8 cellular contexts compared by ENCODE assay signal in genomic region chr19:35509861-35510625, GRCh38. TPM values are rescaled to one million over a fixed set of nuclear protein-coding genes. Genes with fewer than 3 reads are reported as not detected.
DNase-seq lines count a peak whose midpoint lies in the region; ATAC-seq, FAIRE-seq and TF ChIP-seq lines count a peak whose summit lies in the region.

No MANE protein-coding gene starts in this region.

- H3K4me1 Mint-ChIP-seq in central memory CD8-positive, alpha-beta T cell: peaks cover 15% of the 10 kb centered on the region

- peak overlapping the region; percentile 48 for H3K4me3 ChIP-seq in A549

- no peak for TF ChIP-seq EP300 in A549 (IDR thresholded peaks at IDR 0.05)

- DNase-seq in A549 (ENCODE audit: low read depth in 1 of 2, low spot score in 1 of 2) (peak; percentile 73 to 99), NCI-H146 treated with DMSO at 0.1 percent for 48 hours (lab: John Stamatoyannopoulos, UW; ENCODE audit: unreplicated experiment) (peak; percentile 51), kidney glomerular epithelial cell (lab: John Stamatoyannopoulos, UW) (peak; percentile 61), cerebellar nuclear complex (lab: John Stamatoyannopoulos, UW) (no peak)
- peak; percentile 79 for DNase-seq in activated CD4-positive, CD25-positive, alpha-beta regulatory T cell treated with anti-CD3 and anti-CD28 coated beads, Interleukin-2, amount 50 U/mL, for 72 hours
- peak; percentile 45 to 70 for DNase-seq in central memory CD8-positive, alpha-beta T cell (ENCODE audit: low spot score in 2 of 2)
- DNase-seq in stimulated activated CD4-positive, alpha-beta T cell treated with anti-CD3 and anti-CD28 coated beads, Interleukin-1b, Interleukin-23, amount 100 ng/mL, for 48 hours: peak; percentile 65

- peaks cover 4% of the 10 kb centered on the region for H3K36me3 Mint-ChIP-seq in central memory CD8-positive, alpha-beta T cell (ENCODE audit: insufficient read depth)

- TF ChIP-seq POLR2A in A549 (IDR thresholded peaks at IDR 0.05; ENCODE audit: low read length): no peak; the same call in 1 of the 2 replicates

- peak; percentile 100 for TF ChIP-seq CTCF in A549 (IDR thresholded peaks at IDR 0.05)

- H3K4me1 ChIP-seq in A549: peaks cover 16% of the 10 kb centered on the region

- ATAC-seq in A549 (peak; percentile 68 to 90), GM18502 (IDR thresholded peaks at IDR 0.05; ENCODE audit: poor library complexity, unreplicated experiment) (peak; percentile 56)
- peak; percentile 62 for ATAC-seq in central memory CD8-positive, alpha-beta T cell (replicated peaks; ENCODE audit: extremely low read depth, poor library complexity, severe bottlenecking)

- CTCF ChIA-PET in A549 (lab: Yijun Ruan, JAX): interaction anchor here (0.6 to 10.2 kb wide), 87 partner anchors 8 to 467 kb away, joined by 3 to 207 read pairs (median 4); partner anchors contain the start of genes ATP4A, ETV2, FFAR1 and FFAR2

- peaks cover 43% of the 10 kb centered on the region for H3K27me3 Mint-ChIP-seq in central memory CD8-positive, alpha-beta T cell

- peak; percentile 39 for FAIRE-seq in A549 (lab: Jason Lieb, UNC)

- TF ChIP-seq RAD21 in A549 (conservative IDR thresholded peaks at IDR 0.05 in 1 of 2, IDR thresholded peaks at IDR 0.05 in 1 of 2): peak; percentile 70 to 81

- no peak overlapping the region for H3K27ac Mint-ChIP-seq in central memory CD8-positive, alpha-beta T cell (ENCODE audit: low read depth)

- H3K9me3 Mint-ChIP-seq in central memory CD8-positive, alpha-beta T cell: no peaks in the 10 kb centered on the region

- no peaks in the 10 kb centered on the region for H3K9me3 ChIP-seq in A549

- H3K4me2 ChIP-seq in A549: peak overlapping the region; percentile 86

- 3% methylated on average over 39 of the region's 39 CpGs for WGBS in A549 (ENCODE audit: missing lambda C conversion rate)

- peak overlapping the region; percentile 57 to 80 for H3K27ac ChIP-seq in A549

- POLR2A ChIA-PET in A549 (lab: Yijun Ruan, JAX): interaction anchor here (0.7 to 1.6 kb wide), 14 partner anchors 13 to 544 kb away, joined by 3 to 11 read pairs (median 4); partner anchors contain the start of genes PSENEN, THAP8 and U2AF1L4

- H3K4me3 Mint-ChIP-seq in central memory CD8-positive, alpha-beta T cell: peak overlapping the region; percentile 80

TF ChIP-seq in A549, 52 proteins besides CTCF, POLR2A, EP300 and RAD21 (continues in another document):
- TF ChIP-seq MAFK (IDR thresholded peaks at IDR 0.05; ENCODE audit: partially characterized antibody) (no peak), FOSL2 (IDR thresholded peaks at IDR 0.05) (no peak), FOSL2 (CRISPR knock-in tag; IDR thresholded peaks at IDR 0.05) (no peak), PHF8 (IDR thresholded peaks at IDR 0.05; ENCODE audit: borderline replicate concordance, low read depth) (no peak), CBX2 (IDR thresholded peaks at IDR 0.05; ENCODE audit: borderline replicate concordance, low read depth) (no peak), HOXB5 (CRISPR knock-in tag; IDR thresholded peaks at IDR 0.05) (no peak), CHD2 (IDR thresholded peaks at IDR 0.05; ENCODE audit: low read length, partially characterized antibody) (no peak), HDAC2 (IDR thresholded peaks at IDR 0.05) (no peak), RNF2 (IDR thresholded peaks at IDR 0.05; ENCODE audit: borderline replicate concordance, low read depth) (peak; percentile 29; the same call in 1 of the 2 replicates), BCL3 (IDR thresholded peaks at IDR 0.05) (0 out of 3 replicates have a peak, but pooled peaks have one; percentile 8), HOXB13 (CRISPR knock-in tag; IDR thresholded peaks at IDR 0.05; ENCODE audit: low read depth) (no peak), ZC3H11A (IDR thresholded peaks at IDR 0.05) (no peak), ZSCAN20 (CRISPR knock-in tag; IDR thresholded peaks at IDR 0.05) (no peak), NFE2L2 (conservative IDR thresholded peaks at IDR 0.05; ENCODE audit: low read length) (no peak), HES2 (IDR thresholded peaks at IDR 0.05) (no peak), REST (IDR thresholded peaks at IDR 0.05) (no peak), USF2 (IDR thresholded peaks at IDR 0.05) (no peak), TFCP2L1 (CRISPR knock-in tag; IDR thresholded peaks at IDR 0.05) (no peak), SMC3 (IDR thresholded peaks at IDR 0.05) (peak; percentile 89)

RNA-seq across cellular contexts. Expression of gene DMKN, which starts 3.4 kb away (rescaled TPM):
- polyA plus RNA-seq in A549 (2011; rRNA removed) (18.0 and 21.5 TPM in 2 replicates), A549 (2017; fragmentation: RNase III; extraction: RNeasy Plus Mini Kit Qiagen cat#74134 plus additional on column Dnase treatment) (37.0 to 41.6 TPM (median 40.6 TPM) in 3 replicates)
- 5.7 and 7.9 TPM in 2 replicates for polyA plus RNA-seq in A549 (2012; cell fraction: cytosol; rRNA removed)
- 5.5 and 8.3 TPM in 2 replicates for polyA plus RNA-seq in A549 (2012; cell fraction: nucleus; rRNA removed)
- polyA minus RNA-seq in A549 (2011; rRNA and poly(A)+ RNA removed): 8.1 and 12.2 TPM in 2 replicates

RNA-seq across cellular contexts. Expression of gene SBSN, which starts 18.1 kb away (rescaled TPM):
- polyA plus RNA-seq in A549 (2011; rRNA removed) (0.28 TPM in 2 replicates), A549 (2017; fragmentation: RNase III; extraction: RNeasy Plus Mini Kit Qiagen cat#74134 plus additional on column Dnase treatment) (0.67 to 1.1 TPM (median 0.89 TPM) in 3 replicates)
- 0.21 and 0.57 TPM in 2 replicates for polyA plus RNA-seq in A549 (2012; cell fraction: cytosol; rRNA removed)
- polyA plus RNA-seq in A549 (2012; cell fraction: nucleus; rRNA removed): 0.18 and 0.44 TPM in 2 replicates
- 0.25 and 0.39 TPM in 2 replicates for polyA minus RNA-seq in A549 (2011; rRNA and poly(A)+ RNA removed)

RNA-seq across cellular contexts. Expression of gene KRTDAP, which starts 19.8 kb away (rescaled TPM):
- polyA plus RNA-seq in A549 (2011; rRNA removed) (not detected in 2 replicates), A549 (2017; fragmentation: RNase III; extraction: RNeasy Plus Mini Kit Qiagen cat#74134 plus additional on column Dnase treatment) (not detected in 3 replicates)
- not detected in 2 replicates for polyA plus RNA-seq in A549 (2012; cell fraction: cytosol; rRNA removed)
- not detected in 2 replicates for polyA plus RNA-seq in A549 (2012; cell fraction: nucleus; rRNA removed)
- polyA minus RNA-seq in A549 (2011; rRNA and poly(A)+ RNA removed): not detected in 2 replicates

RNA-seq across cellular contexts. Expression of gene GAPDHS, which starts 23.2 kb away (rescaled TPM):
- polyA plus RNA-seq in A549 (2011; rRNA removed) (not detected in 2 replicates), A549 (2017; fragmentation: RNase III; extraction: RNeasy Plus Mini Kit Qiagen cat#74134 plus additional on column Dnase treatment) (not detected in 3 replicates)
- 0.03 TPM in 1 of 2 replicates, not detected in the other for polyA plus RNA-seq in A549 (2012; cell fraction: cytosol; rRNA removed)
- not detected in 2 replicates for polyA plus RNA-seq in A549 (2012; cell fraction: nucleus; rRNA removed)
- polyA minus RNA-seq in A549 (2011; rRNA and poly(A)+ RNA removed): not detected in 2 replicates

RNA-seq across cellular contexts. Expression of gene TMEM147, which starts 35.4 kb away (rescaled TPM):
- 335 and 446 TPM in 2 replicates for polyA plus RNA-seq in A549 (2011; rRNA removed)
- 741 and 749 TPM in 2 replicates for polyA plus RNA-seq in A549 (2012; cell fraction: cytosol; rRNA removed)
- 488 and 490 TPM in 2 replicates for polyA plus RNA-seq in A549 (2012; cell fraction: nucleus; rRNA removed)
- polyA plus RNA-seq in A549 (2017; fragmentation: RNase III; extraction: RNeasy Plus Mini Kit Qiagen cat#74134 plus additional on column Dnase treatment): 257 to 282 TPM (median 257 TPM) in 3 replicates
- polyA minus RNA-seq in A549 (2011; rRNA and poly(A)+ RNA removed): 346 and 499 TPM in 2 replicates

Comparison
In these comparisons a context has a peak if more than half of its experiments do, and no peak if none do; other contexts are left out.
1. DNase-seq: peak in A549 (2 of 2), NCI-H146 treated with DMSO at 0.1 percent for 48 hours (single experiment), activated CD4-positive, CD25-positive, alpha-beta regulatory T cell treated with anti-CD3 and anti-CD28 coated beads, Interleukin-2, amount 50 U/mL, for 72 hours (single experiment), central memory CD8-positive, alpha-beta T cell (2 of 2), kidney glomerular epithelial cell (single experiment) and stimulated activated CD4-positive, alpha-beta T cell treated with anti-CD3 and anti-CD28 coated beads, Interleukin-1b, Interleukin-23, amount 100 ng/mL, for 48 hours (single experiment); none in cerebellar nuclear complex (0 of 2).
2. Peak in every context shown above with its lines, with median percentiles within 50 percentile points of each other: ATAC-seq.